ENCODE assay signal across 20 cellular contexts in genomic region chr11:107712342-107712741, GRCh38. TPM values are rescaled to one million over a fixed set of nuclear protein-coding genes. Genes with fewer than 3 reads are reported as not detected.
"Had no signal": no experiment of that assay in that cellular context is flagged by ENCODE, and none has a peak within 500 bp of the region (broad histone marks: within the 10 kb centered on the region; RNA-seq: fewer than 3 reads in every experiment).

No MANE protein-coding gene starts in this region.

- H3K27me3 ChIP-seq: esophagus muscularis mucosa, pancreas, sigmoid colon, suprapubic skin, thyroid gland had no signal

- H3K36me3 ChIP-seq: esophagus muscularis mucosa, pancreas, sigmoid colon, suprapubic skin, thyroid gland had no signal

- ATAC-seq: effector memory CD8-positive, alpha-beta T cell; left ventricle myocardium superior; pancreas had no signal

- H3K4me3 ChIP-seq: esophagus muscularis mucosa, lung, pancreas, sigmoid colon, suprapubic skin, thyroid gland had no signal

- H3K9me3 ChIP-seq: esophagus muscularis mucosa, pancreas, sigmoid colon, suprapubic skin, thyroid gland had no signal

- DNase-seq: effector memory CD8-positive, alpha-beta T cell; kidney; left cardiac atrium; left ventricle myocardium superior; mesenchymal stem cell; midbrain; naive B cell; occipital lobe; pancreas; sigmoid colon; stimulated activated CD4-positive, alpha-beta T cell treated with anti-CD3 and anti-CD28 coated beads, Interleukin-12 subunit alpha, Interleukin-12 subunit beta, amount 100 ng/mL, for 4 hours; stimulated activated CD4-positive, alpha-beta T cell treated with anti-CD3 and anti-CD28 coated beads, Interleukin-2, amount 100 ng/mL, for 48 hours; stimulated activated naive CD4-positive, alpha-beta T cell treated with Interleukin-2 at 50 U/mL for 16 hours; thyroid gland had no signal

- H3K27ac ChIP-seq: epithelial cell of prostate, esophagus muscularis mucosa, pancreas, sigmoid colon, suprapubic skin, thyroid gland had no signal

- H3K4me1 ChIP-seq: pancreas, sigmoid colon, suprapubic skin, thyroid gland had no signal

RNA-seq across cellular contexts. Expression of gene SLN, which starts 0.5 kb away (rescaled TPM):
- total RNA-seq: fibroblast of villous mesenchyme, kidney, lung, pancreas, progenitor cell of endocrine pancreas, sigmoid colon, thyroid gland had no signal
- polyA plus RNA-seq: sigmoid colon had no signal
